Comparison of ENCODE assay signal across 8 cellular contexts in the genomic region with DNA sequence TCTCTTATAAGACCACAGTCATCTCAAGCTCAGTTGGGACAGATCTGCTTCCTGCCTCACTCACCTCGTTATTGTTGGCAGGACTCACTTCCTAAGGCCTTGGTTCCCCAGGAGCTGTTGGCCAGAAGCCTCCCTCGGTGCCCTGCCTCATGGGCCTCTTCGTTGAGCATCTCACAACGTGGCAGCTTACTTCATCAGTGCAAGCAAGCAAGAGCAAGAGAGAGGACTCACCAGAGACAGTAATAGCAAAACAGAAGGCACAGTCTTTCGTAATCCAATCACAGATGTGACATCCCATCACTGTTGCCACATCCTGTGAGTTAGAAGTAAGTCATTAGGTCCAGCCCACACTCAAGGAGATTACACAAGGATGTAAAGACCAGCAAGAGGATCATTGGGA.
DNase-seq lines count a peak whose midpoint lies in the region; ATAC-seq lines count a peak whose summit lies in the region.

No MANE protein-coding gene starts in this region.

- DNase-seq in activated naive CD4-positive, alpha-beta T cell treated with Interleukin-2 at 50 U/mL for 16 hours: peak; percentile 50
- DNase-seq in activated naive CD4-positive, alpha-beta T cell treated with anti-CD3 and anti-CD28 coated beads, Interleukin-2, amount 50 U/mL, for 16 hours: no peak
- peak; percentile 73 to 74 for DNase-seq in activated T-cell treated with anti-CD3 and anti-CD28 coated beads, Interleukin-2, amount 50 U/mL, for 48 hours
- peak; percentile 73 for DNase-seq in glomerular visceral epithelial cell (ENCODE audit: extremely low spot score)
- DNase-seq in stimulated activated CD4-positive, alpha-beta T cell treated with anti-CD3 and anti-CD28 coated beads, Interleukin-1b, Interleukin-23, amount 100 ng/mL, for 48 hours: peak; percentile 76

- ATAC-seq in GM21515 (IDR thresholded peaks at IDR 0.05; ENCODE audit: unreplicated experiment): no peak
- ATAC-seq in GM21381 (IDR thresholded peaks at IDR 0.05; ENCODE audit: unreplicated experiment): no peak
- no peak for ATAC-seq in GM18517 (IDR thresholded peaks at IDR 0.05; ENCODE audit: unreplicated experiment)
